ENCODE assay signal across 16 cellular contexts in the genomic region with DNA sequence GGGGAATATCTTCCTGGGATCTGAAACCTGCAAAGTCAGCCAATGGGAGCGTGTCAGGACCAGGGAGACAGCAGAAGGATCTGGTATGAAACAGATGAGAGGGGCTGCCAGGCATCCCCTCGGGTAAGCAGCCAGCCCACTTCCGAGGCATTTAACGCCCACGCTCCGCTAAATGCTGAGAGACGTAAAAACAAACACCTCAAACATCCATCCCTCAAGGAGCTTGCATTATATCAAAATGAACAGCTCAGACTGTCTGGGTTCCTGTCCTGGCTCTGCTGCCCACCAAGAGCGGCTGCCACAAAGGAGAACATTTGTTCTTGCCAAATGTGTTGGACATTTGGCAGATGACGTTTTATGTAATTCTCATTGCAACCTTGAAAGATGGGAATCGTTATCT. TPM values are rescaled to one million over a fixed set of nuclear protein-coding genes. Genes with fewer than 3 reads are reported as not detected.
A peak's percentile ranks its signal among the peaks of the same experiment; 100 is the strongest.
DNase-seq lines count a peak whose midpoint lies in the region; FAIRE-seq and TF ChIP-seq lines count a peak whose summit lies in the region.
"Had no signal": no experiment of that assay in that cellular context is flagged by ENCODE, and none has a peak within 500 bp of the region (broad histone marks: within the 10 kb centered on the region; RNA-seq: fewer than 3 reads in every experiment).

No MANE protein-coding gene starts in this region.

- FAIRE-seq in endothelial cell of umbilical vein (lab: Jason Lieb, UNC), result no peak

- DNase-seq in GM23248 (peak; percentile 31), SK-N-SH (no peak), endothelial cell of umbilical vein (ENCODE audit: low read depth, low spot score) (peak; percentile 37), mesenteric fat pad (ENCODE audit: low spot score) (no peak), NCI-H510A (lab: John Stamatoyannopoulos, UW) (no peak), germinal center (ENCODE audit: low spot score) (no peak)
- DNase-seq: activated CD4-positive, CD25-positive, alpha-beta regulatory T cell; effector CD4-positive, alpha-beta T cell; islet precursor cell; NCI-H2029 treated with DMSO at 0.1 percent for 48 hours; NCI-H510A treated with DMSO at 0.1 percent for 48 hours; SJCRH30; stimulated activated CD4-positive, alpha-beta T cell treated with anti-CD3 and anti-CD28 coated beads, Interleukin-15, amount 100 ng/mL, for 24 hours; stimulated activated naive CD8-positive, alpha-beta T cell treated with anti-CD3 and anti-CD28 coated beads, Interleukin-15, Interleukin-2, amounts not matched to agents 100 U/mL and 50 U/mL, for 24 hours had no signal

- 52 to 54% methylated on average over 10 of the region's 10 CpGs for WGBS in GM23248 (ENCODE audit: low coverage in 1 of 2, low lambda C conversion rate in 2 of 2, missing lambda C conversion rate in 2 of 2), 2 experiments
- 52% methylated on average over 10 of the region's 10 CpGs for WGBS in SK-N-SH (ENCODE audit: low lambda C conversion rate)

- H3K4me3 ChIP-seq in GM23248, result no peak overlapping the region
- no peak overlapping the region for H3K4me3 ChIP-seq in SK-N-SH (ENCODE audit: low read depth in 2 of 2, low read length in 1 of 2)
- no peak overlapping the region for H3K4me3 ChIP-seq in endothelial cell of umbilical vein (replicated peaks in 1 of 3; ENCODE audit: insufficient read depth in 1 of 3, low read depth in 1 of 3, low read length in 3 of 3)
- no peak overlapping the region for H3K4me3 ChIP-seq in skeletal muscle satellite cell (ENCODE audit: low read length)
- H3K4me3 ChIP-seq: HAP-1, SJCRH30 had no signal

- TF ChIP-seq EP300 in SK-N-SH (IDR thresholded peaks at IDR 0.05; ENCODE audit: borderline replicate concordance in 1 of 2, low read depth in 1 of 2, low read length in 1 of 2), result no peak

- H3K36me3 ChIP-seq in GM23248 (ENCODE audit: low read depth), result no peaks in the 10 kb centered on the region
- H3K36me3 ChIP-seq in SK-N-SH (replicated peaks in 1 of 2; ENCODE audit: control insufficient read depth in 1 of 2, insufficient read depth in 2 of 2, low read length in 1 of 2), result no peaks in the 10 kb centered on the region
- no peaks in the 10 kb centered on the region for H3K36me3 ChIP-seq in endothelial cell of umbilical vein (ENCODE audit: control insufficient read depth in 2 of 2, extremely low read depth in 1 of 2, insufficient read depth in 2 of 2, low read length in 2 of 2)
- H3K36me3 ChIP-seq in skeletal muscle satellite cell (ENCODE audit: insufficient read depth, low read length), result no peaks in the 10 kb centered on the region
- H3K36me3 ChIP-seq: HAP-1, SJCRH30 had no signal

- H3K9ac ChIP-seq in GM23248, result no peak overlapping the region
- no peak overlapping the region; the same call in 1 of the 2 replicates for H3K9ac ChIP-seq in SK-N-SH
- no peak overlapping the region for H3K9ac ChIP-seq in endothelial cell of umbilical vein (replicated peaks; ENCODE audit: extremely low read depth, insufficient read depth, low read length)
- peak overlapping the region; percentile 50 for H3K9ac ChIP-seq in skeletal muscle satellite cell (ENCODE audit: low read depth, low read length)

- no peak for TF ChIP-seq POLR2A in endothelial cell of umbilical vein (IDR thresholded peaks at IDR 0.05; ENCODE audit: low read depth, low read length)

- H3K27ac ChIP-seq in GM23248 (peak overlapping the region; percentile 33), SK-N-SH (ENCODE audit: low read depth in 2 of 2, low read length in 1 of 2) (peak overlapping the region in 1 of 2 experiments; percentile 98; a peak in 2 of 4 replicates), endothelial cell of umbilical vein (ENCODE audit: insufficient read depth, low read depth, low read length) (peak overlapping the region; percentile 83)
- H3K27ac ChIP-seq: SJCRH30 had no signal

- peaks cover 8% of the 10 kb centered on the region; the same call in 1 of the 2 replicates for H3K79me2 ChIP-seq in GM23248 (ENCODE audit: insufficient read depth)
- peaks cover 44% of the 10 kb centered on the region for H3K79me2 ChIP-seq in SK-N-SH (ENCODE audit: insufficient read depth)
- H3K79me2 ChIP-seq in endothelial cell of umbilical vein (ENCODE audit: control insufficient read depth, insufficient read depth, low read length), result peaks cover 13% of the 10 kb centered on the region

- H3F3A ChIP-seq in GM23248 (ENCODE audit: insufficient read depth) (peaks cover 60% of the 10 kb centered on the region), SK-N-SH (replicated peaks; ENCODE audit: insufficient read depth) (peaks cover 75% of the 10 kb centered on the region)

- H2AFZ ChIP-seq in GM23248 (no peak overlapping the region), SK-N-SH (ENCODE audit: low read depth) (no peak overlapping the region), endothelial cell of umbilical vein (ENCODE audit: low read depth, low read length) (no peak overlapping the region)

- intact Hi-C loops in endothelial cell of umbilical vein (cut with micrococcal nuclease), result loop anchor here (10.0 kb wide), 1 partner anchor 1015 kb away; a partner anchor contains a TSS

- H3K27me3 ChIP-seq in GM23248 (replicated peaks; ENCODE audit: insufficient read depth) (no peaks in the 10 kb centered on the region), SK-N-SH (ENCODE audit: insufficient read depth) (no peaks in the 10 kb centered on the region), endothelial cell of umbilical vein (ENCODE audit: control insufficient read depth in 2 of 2, insufficient read depth in 2 of 2, low read length in 2 of 2) (no peaks in the 10 kb centered on the region), skeletal muscle satellite cell (ENCODE audit: control insufficient read depth, insufficient read depth, low read length) (no peaks in the 10 kb centered on the region)
- H3K27me3 ChIP-seq: SJCRH30 had no signal

- H3K9me1 ChIP-seq in endothelial cell of umbilical vein (replicated peaks; ENCODE audit: control insufficient read depth, extremely low read depth, insufficient read depth, low read length), result no peaks in the 10 kb centered on the region

- H3K9me3 ChIP-seq in GM23248 (ENCODE audit: low read depth) (no peaks in the 10 kb centered on the region), SK-N-SH (no peaks in the 10 kb centered on the region), endothelial cell of umbilical vein (replicated peaks; ENCODE audit: control insufficient read depth, insufficient read depth, low read length) (no peaks in the 10 kb centered on the region), skeletal muscle satellite cell (replicated peaks; ENCODE audit: low read length) (no peaks in the 10 kb centered on the region)
- H3K9me3 ChIP-seq: HAP-1, SJCRH30 had no signal

- TF ChIP-seq CTCF in SK-N-SH (IDR thresholded peaks at IDR 0.05), result no peak
- no peak for TF ChIP-seq CTCF in endothelial cell of umbilical vein (IDR thresholded peaks at IDR 0.05; ENCODE audit: extremely low read depth in 1 of 2, insufficient read depth in 1 of 2, low read depth in 1 of 2, low read length in 2 of 2)

- POLR2A ChIA-PET in SK-N-SH (lab: Yijun Ruan, JAX), result no interaction called here
- POLR2A ChIA-PET in endothelial cell of umbilical vein (lab: Charles Lee), result interaction anchor here (0.8 to 3.6 kb wide), 4 partner anchors 11 to 21 kb away, joined by 3 to 15 read pairs (median 4); no protein-coding TSS in a partner anchor

- H3K4me1 ChIP-seq in GM23248 (ENCODE audit: insufficient read depth), result peaks cover 55% of the 10 kb centered on the region
- peaks cover 7 to 56% of the 10 kb centered on the region in 2 experiments; a peak in 3 of 4 replicates for H3K4me1 ChIP-seq in SK-N-SH (ENCODE audit: control insufficient read depth in 1 of 2, insufficient read depth in 2 of 2, low read depth in 1 of 2, low read length in 1 of 2)
- H3K4me1 ChIP-seq in endothelial cell of umbilical vein (ENCODE audit: control insufficient read depth, extremely low read depth, insufficient read depth, low read length), result peaks cover 64% of the 10 kb centered on the region
- H3K4me1 ChIP-seq in skeletal muscle satellite cell (ENCODE audit: control insufficient read depth, insufficient read depth, low read length), result peaks cover 80% of the 10 kb centered on the region
- H3K4me1 ChIP-seq: HAP-1 had no signal

- dilution Hi-C loops in endothelial cell of umbilical vein (cut with MboI; ENCODE audit: extremely low pct_ligation_motif_present, low sequenced_read_pairs), result no loop called here

- TF ChIP-seq RAD21 in SK-N-SH (IDR thresholded peaks at IDR 0.05; ENCODE audit: low read length), result no peak

- CTCF ChIA-PET in SK-N-SH (lab: Yijun Ruan, JAX) (interaction anchor here (1.0 to 1.5 kb wide), 5 partner anchors 16 to 225 kb away, joined by 3 to 4 read pairs (median 3); a partner anchor contains a TSS), endothelial cell of umbilical vein (lab: Charles Lee) (interaction anchor here (3.5 kb wide), 1 partner anchor 25 kb away, joined by 14 read pairs; no protein-coding TSS in a partner anchor)

- H3K4me2 ChIP-seq in GM23248 (ENCODE audit: unreplicated experiment) (no peak overlapping the region), SK-N-SH (no peak overlapping the region), endothelial cell of umbilical vein (ENCODE audit: insufficient read depth, low read length) (no peak overlapping the region), skeletal muscle satellite cell (ENCODE audit: low read length) (peak overlapping the region; percentile 15)

- no TSS peak for BruUV-seq in endothelial cell of umbilical vein (replicated peaks; lab: Mats Ljungman, UMichigan)

- H4K20me1 ChIP-seq in GM23248 (ENCODE audit: insufficient read depth) (no peaks in the 10 kb centered on the region), SK-N-SH (ENCODE audit: insufficient read depth) (no peaks in the 10 kb centered on the region), endothelial cell of umbilical vein (replicated peaks; ENCODE audit: control insufficient read depth, extremely low read depth, insufficient read depth, low read length) (no peaks in the 10 kb centered on the region)

- in situ Hi-C loops in GM23248 (cut with MboI), result no loop called here

- H3K9me2 ChIP-seq in GM23248 (ENCODE audit: insufficient read depth) (no peaks in the 10 kb centered on the region), SK-N-SH (no peaks in the 10 kb centered on the region)

RNA-seq across cellular contexts. Expression of a gene that starts 7.0 kb away (rescaled TPM):
- total RNA-seq in GM23248 (2014; rRNA removed; shearing (Covaris generic)), result 1,900 and 2,000 TPM in 2 replicates
- 1,537 and 1,563 TPM in 2 replicates for polyA plus RNA-seq in GM23248 (2016; fragmentation: Nextera tagmentation; extraction: Ambion mirVana)
- polyA plus RNA-seq in SK-N-SH (2012; rRNA removed), result 4,174 and 5,753 TPM in 2 replicates
- 2,518 and 3,426 TPM in 2 replicates for polyA plus RNA-seq in SK-N-SH (2012; cell fraction: cytosol; rRNA removed)
- 3,662 and 5,083 TPM in 2 replicates for polyA plus RNA-seq in SK-N-SH (2012; cell fraction: nucleus; rRNA removed)
- 2,296 and 2,645 TPM in 2 replicates for total RNA-seq in endothelial cell of umbilical vein
- 4,637 and 5,683 TPM in 2 replicates for polyA plus RNA-seq in endothelial cell of umbilical vein
- 3,941 and 4,610 TPM in 2 replicates for polyA plus RNA-seq in endothelial cell of umbilical vein (2011; cell fraction: cytosol; rRNA removed)
- 2,230 and 2,366 TPM in 2 replicates for polyA plus RNA-seq in endothelial cell of umbilical vein (2011; cell fraction: nucleus; rRNA removed)
- 3,488 and 3,747 TPM in 2 replicates for polyA plus RNA-seq in endothelial cell of umbilical vein (2012)
- polyA minus RNA-seq in endothelial cell of umbilical vein, result 3,663 and 4,731 TPM in 2 replicates
- 2.8 TPM for polyA minus RNA-seq in endothelial cell of umbilical vein (2011; cell fraction: cytosol; rRNA and poly(A)+ RNA removed)
- 786 and 802 TPM in 2 replicates for polyA minus RNA-seq in endothelial cell of umbilical vein (2011; cell fraction: nucleus; rRNA and poly(A)+ RNA removed)
- total RNA-seq in skeletal muscle satellite cell (2012; rRNA removed), result 1,333 and 2,370 TPM in 2 replicates
- total RNA-seq in mesenteric fat pad, result 130 TPM

RNA-seq across cellular contexts. Expression of a gene that starts 34.4 kb away (rescaled TPM):
- total RNA-seq in GM23248 (2014; rRNA removed; shearing (Covaris generic)), result 198 and 236 TPM in 2 replicates
- 37.4 and 38.2 TPM in 2 replicates for polyA plus RNA-seq in GM23248 (2016; fragmentation: Nextera tagmentation; extraction: Ambion mirVana)
- 616 and 704 TPM in 2 replicates for polyA plus RNA-seq in SK-N-SH (2012; rRNA removed)
- 481 and 593 TPM in 2 replicates for polyA plus RNA-seq in SK-N-SH (2012; cell fraction: cytosol; rRNA removed)
- 340 and 390 TPM in 2 replicates for polyA plus RNA-seq in SK-N-SH (2012; cell fraction: nucleus; rRNA removed)
- total RNA-seq in endothelial cell of umbilical vein, result 70.9 and 93.3 TPM in 2 replicates
- 82.8 and 106 TPM in 2 replicates for polyA plus RNA-seq in endothelial cell of umbilical vein
- polyA plus RNA-seq in endothelial cell of umbilical vein (2011; cell fraction: cytosol; rRNA removed), result 139 and 140 TPM in 2 replicates
- 68.1 and 78.9 TPM in 2 replicates for polyA plus RNA-seq in endothelial cell of umbilical vein (2011; cell fraction: nucleus; rRNA removed)
- 127 and 166 TPM in 2 replicates for polyA plus RNA-seq in endothelial cell of umbilical vein (2012)
- 67.4 and 70.2 TPM in 2 replicates for polyA minus RNA-seq in endothelial cell of umbilical vein
- polyA minus RNA-seq in endothelial cell of umbilical vein (2011; cell fraction: cytosol; rRNA and poly(A)+ RNA removed), result 37.6 TPM
- 7.4 and 8.7 TPM in 2 replicates for polyA minus RNA-seq in endothelial cell of umbilical vein (2011; cell fraction: nucleus; rRNA and poly(A)+ RNA removed)
- 160 and 168 TPM in 2 replicates for total RNA-seq in skeletal muscle satellite cell (2012; rRNA removed)
- total RNA-seq in mesenteric fat pad, result 30.4 TPM

RNA-seq across cellular contexts. Expression of a gene that starts 34.6 kb away (rescaled TPM):
- total RNA-seq in GM23248 (2014; rRNA removed; shearing (Covaris generic)), result 10.3 and 11.0 TPM in 2 replicates
- polyA plus RNA-seq in GM23248 (2016; fragmentation: Nextera tagmentation; extraction: Ambion mirVana) (8.8 and 9.2 TPM in 2 replicates), SK-N-SH (2012; rRNA removed) (2.5 and 2.9 TPM in 2 replicates), endothelial cell of umbilical vein (1.9 and 2.3 TPM in 2 replicates)
- 2.4 TPM in 2 replicates for polyA plus RNA-seq in SK-N-SH (2012; cell fraction: cytosol; rRNA removed)
- polyA plus RNA-seq in SK-N-SH (2012; cell fraction: nucleus; rRNA removed), result 7.4 and 7.8 TPM in 2 replicates
- total RNA-seq in endothelial cell of umbilical vein (21.8 and 25.1 TPM in 2 replicates), mesenteric fat pad (48.2 TPM)
- polyA plus RNA-seq in endothelial cell of umbilical vein (2011; cell fraction: cytosol; rRNA removed), result 2.6 and 3.3 TPM in 2 replicates
- polyA plus RNA-seq in endothelial cell of umbilical vein (2011; cell fraction: nucleus; rRNA removed), result 8.6 and 10.1 TPM in 2 replicates
- polyA plus RNA-seq in endothelial cell of umbilical vein (2012), result 6.5 and 7.6 TPM in 2 replicates
- 10.9 and 17.3 TPM in 2 replicates for polyA minus RNA-seq in endothelial cell of umbilical vein
- 6.0 TPM for polyA minus RNA-seq in endothelial cell of umbilical vein (2011; cell fraction: cytosol; rRNA and poly(A)+ RNA removed)
- polyA minus RNA-seq in endothelial cell of umbilical vein (2011; cell fraction: nucleus; rRNA and poly(A)+ RNA removed), result 6.4 and 7.9 TPM in 2 replicates
- total RNA-seq in skeletal muscle satellite cell (2012; rRNA removed), result 8.3 and 8.4 TPM in 2 replicates

RNA-seq across cellular contexts. Expression of a gene that starts 45.5 kb away (rescaled TPM):
- 0.89 TPM in 1 of 2 replicates, not detected in the other for total RNA-seq in GM23248 (2014; rRNA removed; shearing (Covaris generic))
- 0.11 TPM in 1 of 2 replicates, not detected in the other for polyA plus RNA-seq in GM23248 (2016; fragmentation: Nextera tagmentation; extraction: Ambion mirVana)
- 17.4 and 54.3 TPM in 2 replicates for polyA plus RNA-seq in SK-N-SH (2012; rRNA removed)
- 48.7 and 59.7 TPM in 2 replicates for polyA plus RNA-seq in SK-N-SH (2012; cell fraction: cytosol; rRNA removed)
- polyA plus RNA-seq in SK-N-SH (2012; cell fraction: nucleus; rRNA removed), result 65.5 and 96.9 TPM in 2 replicates
- not detected in 2 replicates for total RNA-seq in endothelial cell of umbilical vein
- 0.03 TPM in 1 of 2 replicates, not detected in the other for polyA plus RNA-seq in endothelial cell of umbilical vein
- polyA plus RNA-seq in endothelial cell of umbilical vein (2011; cell fraction: cytosol; rRNA removed), result not detected in 2 replicates
- polyA plus RNA-seq in endothelial cell of umbilical vein (2011; cell fraction: nucleus; rRNA removed), result not detected in 2 replicates
- not detected in 2 replicates for polyA plus RNA-seq in endothelial cell of umbilical vein (2012)
- not detected in 2 replicates for polyA minus RNA-seq in endothelial cell of umbilical vein
- not detected for polyA minus RNA-seq in endothelial cell of umbilical vein (2011; cell fraction: cytosol; rRNA and poly(A)+ RNA removed)
- not detected in 2 replicates for polyA minus RNA-seq in endothelial cell of umbilical vein (2011; cell fraction: nucleus; rRNA and poly(A)+ RNA removed)
- 0.22 and 2.8 TPM in 2 replicates for total RNA-seq in skeletal muscle satellite cell (2012; rRNA removed)
- total RNA-seq in mesenteric fat pad, result 0.22 TPM

Comparison
In these comparisons a context has a peak if more than half of its experiments do, and no peak if none do; other contexts are left out.
1. DNase-seq: peak in GM23248 (single experiment) and endothelial cell of umbilical vein (single experiment); none in SK-N-SH (single experiment), mesenteric fat pad (single experiment), NCI-H510A (single experiment) and germinal center (single experiment).
2. RNA of a gene that starts 7.0 kb away (total RNA-seq): 2,296 to 2,645 TPM in endothelial cell of umbilical vein and 1,900 to 2,000 TPM in GM23248; 130 TPM in mesenteric fat pad (single experiment); every median in the first group is over 10 times any median in the second.